In genomic region chr10:52308251-52309031, GRCh38 we compare ENCODE assay signal across 8 cellular contexts. TPM values are rescaled to one million over a fixed set of nuclear protein-coding genes. Genes with fewer than 3 reads are reported as not detected.
DNase-seq lines count a peak whose midpoint lies in the region; ATAC-seq and TF ChIP-seq lines count a peak whose summit lies in the region.

No MANE protein-coding gene starts in this region.

- DNase-seq in Caki2 (ENCODE audit: low read depth) (peak; percentile 37), NOMO-1 (lab: John Stamatoyannopoulos, UW; ENCODE audit: unreplicated experiment in 2 of 2) (peak; percentile 34 to 46), breast epithelium (ENCODE audit: low spot score in 2 of 2) (no peak), iPS-NIHi11 (ENCODE audit: low spot score) (peak; percentile 77), sigmoid colon (peak; percentile 64), activated gamma-delta T cell treated with Interleukin-2 at 50 U/mL for 16 hours (no peak)

- WGBS in sigmoid colon, 2 donors: 6 to 9% methylated on average over 40 of the region's 40 CpGs

- H3K4me3 ChIP-seq in breast epithelium (peak overlapping the region; percentile 38 to 63 (median 45)), sigmoid colon (peak overlapping the region; percentile 24 to 54 (median 46))

- TF ChIP-seq POLR2A in breast epithelium (IDR thresholded peaks at IDR 0.05) (no peak), sigmoid colon (IDR thresholded peaks at IDR 0.05) (no peak)

- no peak for TF ChIP-seq EP300 in sigmoid colon (IDR thresholded peaks at IDR 0.05)

- ATAC-seq in GM19035 (IDR thresholded peaks at IDR 0.05; ENCODE audit: unreplicated experiment) (peak; percentile 87), HG03135 (IDR thresholded peaks at IDR 0.05; ENCODE audit: unreplicated experiment) (peak; percentile 82)

- no peak overlapping the region for H3K27ac ChIP-seq in breast epithelium
- no peak overlapping the region for H3K27ac ChIP-seq in sigmoid colon

- intact Hi-C loops in breast epithelium (cut with DNase I; ENCODE audit: low total_unique reads) (no loop called here), sigmoid colon (cut with DNase I) (loop anchor here (5.0 kb wide), 1 partner anchor 179 kb away; no protein-coding TSS in a partner anchor)

- no peaks in the 10 kb centered on the region for H3K36me3 ChIP-seq in breast epithelium
- H3K36me3 ChIP-seq in sigmoid colon: no peaks in the 10 kb centered on the region

- H3K27me3 ChIP-seq in breast epithelium (peaks cover 0 to 30% of the 10 kb centered on the region in 2 donors), sigmoid colon (peaks cover 4 to 19% (median 10%) of the 10 kb centered on the region in 3 donors)

- TF ChIP-seq CTCF in breast epithelium (IDR thresholded peaks at IDR 0.05) (peak; percentile 26 to 69 (median 62)), sigmoid colon (IDR thresholded peaks at IDR 0.05) (peak in 3 of 4 experiments; percentile 36 to 65 (median 54))

- H3K4me1 ChIP-seq in breast epithelium (no peaks in the 10 kb centered on the region), sigmoid colon (peaks cover 0 to 11% (median 8%) of the 10 kb centered on the region in 4 donors)

- H3K9me3 ChIP-seq in breast epithelium (no peaks in the 10 kb centered on the region), sigmoid colon (no peaks in the 10 kb centered on the region)

- in situ Hi-C loops in Caki2 (cut with HindIII; ENCODE audit: low pct_unique_long_range_greater_than_20kb, low sequenced_read_pairs): loop anchor here (25.0 kb wide), 1 partner anchor 179 kb away; no protein-coding TSS in a partner anchor

RNA-seq across cellular contexts. Expression of gene DKK1, which starts 5.6 kb away (rescaled TPM):
- 4.5 and 8.6 TPM in 2 replicates for total RNA-seq in Caki2 (2014; rRNA removed; shearing (Covaris generic); ENCODE audit: low replicate concordance)
- 100 to 1,000 TPM in 1 of 3 donors, 1 to 10 TPM in 2; 2.0 to 142 (median 3.3) TPM for total RNA-seq in breast epithelium
- total RNA-seq in sigmoid colon: 1 to 10 TPM in 3 of 4 donors, under 1 TPM in 1; 0.66 to 2.8 (median 2.3) TPM
- under 1 TPM in 1 of 3 donors, not detected in 2; 0.73 TPM for polyA plus RNA-seq in sigmoid colon

Comparison
In these comparisons a context has a peak if more than half of its experiments do, and no peak if none do; other contexts are left out.
1. DNase-seq: peak in Caki2 (single experiment), NOMO-1 (2 of 2), iPS-NIHi11 (single experiment) and sigmoid colon (single experiment); none in breast epithelium (0 of 2) and activated gamma-delta T cell treated with Interleukin-2 at 50 U/mL for 16 hours (single experiment).